Comparison of ENCODE assay signal across 16 cellular contexts in genomic region chr17:69418535-69418934, GRCh38.
"Had no signal": no experiment of that assay in that cellular context is flagged by ENCODE, and none has a peak within 500 bp of the region (broad histone marks: within the 10 kb centered on the region; RNA-seq: fewer than 3 reads in every experiment).

No MANE protein-coding gene starts in this region.

- H3K27ac ChIP-seq: parathyroid adenoma, thoracic aorta had no signal

- H3K9me3 Mint-ChIP-seq: activated B cell treated with CpG ODN at 0.5 μM for 24 hours; activated CD4-positive, alpha-beta T cell treated with anti-CD3 and anti-CD28 coated beads, Interleukin-2, amount 10 ng/mL, durations not matched to agents 24 days and 14 days; activated naive CD4-positive, alpha-beta T cell treated with anti-CD3 and anti-CD28 coated beads, Interleukin-2, amount 50 U/mL, for 24 hours; neural crest cell; stimulated activated naive CD8-positive, alpha-beta T cell treated with anti-CD3 and anti-CD28 coated beads, Interleukin-15, amount 100 ng/mL, for 72 hours had no signal

- H3K36me3 ChIP-seq: breast epithelium, esophagus muscularis mucosa, thoracic aorta had no signal

- DNase-seq: activated B cell treated with CpG ODN at 0.5 μM for 24 hours; activated CD4-positive, alpha-beta T cell treated with anti-CD3 and anti-CD28 coated beads, Interleukin-2, amount 10 ng/mL, durations not matched to agents 24 days and 14 days; activated CD8-positive, alpha-beta memory T cell treated with anti-CD3 and anti-CD28 coated beads for 24 hours; activated effector memory CD4-positive, alpha-beta T cell treated with Interleukin-2 at 50 U/mL for 16 hours; anterior cingulate cortex; left ventricle myocardium superior; mesendoderm; retina; stimulated activated CD4-positive, alpha-beta T cell treated with anti-CD3 and anti-CD28 coated beads, Interleukin-4, amount 100 ng/mL, for 4 hours; stimulated activated naive CD8-positive, alpha-beta T cell treated with anti-CD3 and anti-CD28 coated beads, Interleukin-15, amount 100 ng/mL, for 72 hours had no signal

- H3K27me3 Mint-ChIP-seq: activated B cell treated with CpG ODN at 0.5 μM for 24 hours; activated CD4-positive, alpha-beta T cell treated with anti-CD3 and anti-CD28 coated beads, Interleukin-2, amount 10 ng/mL, durations not matched to agents 24 days and 14 days; activated naive CD4-positive, alpha-beta T cell treated with anti-CD3 and anti-CD28 coated beads, Interleukin-2, amount 50 U/mL, for 24 hours; stimulated activated naive CD8-positive, alpha-beta T cell treated with anti-CD3 and anti-CD28 coated beads, Interleukin-15, amount 100 ng/mL, for 72 hours had no signal

- ATAC-seq: left ventricle myocardium superior; stimulated activated naive CD8-positive, alpha-beta T cell treated with anti-CD3 and anti-CD28 coated beads, Interleukin-15, amount 100 ng/mL, for 72 hours had no signal

- H3K4me1 ChIP-seq: parathyroid adenoma had no signal

- H3K79me2 ChIP-seq: parathyroid adenoma had no signal

- H3K4me3 ChIP-seq: thoracic aorta had no signal

- H3K27ac Mint-ChIP-seq: activated B cell treated with CpG ODN at 0.5 μM for 24 hours; activated CD4-positive, alpha-beta T cell treated with anti-CD3 and anti-CD28 coated beads, Interleukin-2, amount 10 ng/mL, durations not matched to agents 24 days and 14 days; activated naive CD4-positive, alpha-beta T cell treated with anti-CD3 and anti-CD28 coated beads, Interleukin-2, amount 50 U/mL, for 24 hours; stimulated activated naive CD8-positive, alpha-beta T cell treated with anti-CD3 and anti-CD28 coated beads, Interleukin-15, amount 100 ng/mL, for 72 hours had no signal

- H3K27me3 ChIP-seq: breast epithelium, esophagus muscularis mucosa had no signal

- H3K9ac ChIP-seq: parathyroid adenoma had no signal

- H3K4me3 Mint-ChIP-seq: activated B cell treated with CpG ODN at 0.5 μM for 24 hours; activated CD4-positive, alpha-beta T cell treated with anti-CD3 and anti-CD28 coated beads, Interleukin-2, amount 10 ng/mL, durations not matched to agents 24 days and 14 days; activated naive CD4-positive, alpha-beta T cell treated with anti-CD3 and anti-CD28 coated beads, Interleukin-2, amount 50 U/mL, for 24 hours had no signal

- H3K9me3 ChIP-seq: breast epithelium, esophagus muscularis mucosa, thoracic aorta had no signal
